ENCODE assay signal across 26 cellular contexts in genomic region chr2:120430957-120431356, GRCh38.
"Had no signal": no experiment of that assay in that cellular context is flagged by ENCODE, and none has a peak within 500 bp of the region (broad histone marks: within the 10 kb centered on the region; RNA-seq: fewer than 3 reads in every experiment).

No MANE protein-coding gene starts in this region.

- FAIRE-seq: colon had no signal

- H3K4me2 ChIP-seq: neural progenitor cell, smooth muscle cell had no signal

- H3K9me3 Mint-ChIP-seq: mesothelial cell of epicardium; naive thymus-derived CD4-positive, alpha-beta T cell; neural progenitor cell; stimulated activated memory B cell treated with anti-CD40 and anti-IgM and Interleukin-4, amounts not matched to agents 10 μg/mL and 1 μg/mL and 100 μg/mL, for 72 hours; stimulated activated naive CD8-positive, alpha-beta T cell treated with anti-CD3 and anti-CD28 coated beads, Interleukin-15, Interleukin-2, amounts not matched to agents 100 ng/mL and 50 ng/mL, for 24 hours had no signal

- DNase-seq: effector CD4-positive, alpha-beta T cell; foreskin fibroblast; gastrocnemius medialis; left cardiac atrium; mesenchymal stem cell; naive thymus-derived CD4-positive, alpha-beta T cell; stimulated activated CD4-positive, alpha-beta T cell treated with anti-CD3 and anti-CD28 coated beads, Interleukin-2, amount 100 ng/mL, for 24 hours; stimulated activated CD4-positive, alpha-beta T cell treated with anti-CD3 and anti-CD28 coated beads, Interleukin-4, amount 100 ng/mL, for 24 hours had no signal

- H3K36me3 Mint-ChIP-seq: mesothelial cell of epicardium; naive thymus-derived CD4-positive, alpha-beta T cell; neural progenitor cell; stimulated activated memory B cell treated with anti-CD40 and anti-IgM and Interleukin-4, amounts not matched to agents 10 μg/mL and 1 μg/mL and 100 μg/mL, for 72 hours had no signal

- H3K4me3 ChIP-seq: dorsolateral prefrontal cortex, gastrocnemius medialis, left lung, neural progenitor cell, right lobe of liver, smooth muscle cell, thoracic aorta, tibial nerve, upper lobe of left lung, vagina had no signal

- H3K4me1 ChIP-seq: gastrocnemius medialis, left lung, parathyroid adenoma, right lobe of liver, tibial nerve, upper lobe of left lung had no signal

- H3K9ac ChIP-seq: neural progenitor cell, parathyroid adenoma had no signal

- H2AFZ ChIP-seq: neural progenitor cell, parathyroid adenoma had no signal

- ATAC-seq: esophagus mucosa; gastrocnemius medialis; left cardiac atrium; left lung; naive thymus-derived CD4-positive, alpha-beta T cell; right lobe of liver; stimulated activated memory B cell treated with anti-CD40 and anti-IgM and Interleukin-4, amounts not matched to agents 10 μg/mL and 1 μg/mL and 100 μg/mL, for 72 hours had no signal

- H3K9me3 ChIP-seq: gastrocnemius medialis, left lung, right lobe of liver, thoracic aorta, tibial nerve, upper lobe of left lung, vagina had no signal

- H3K4me3 Mint-ChIP-seq: mesothelial cell of epicardium; naive thymus-derived CD4-positive, alpha-beta T cell; nephron; neural progenitor cell; stimulated activated memory B cell treated with anti-CD40 and anti-IgM and Interleukin-4, amounts not matched to agents 10 μg/mL and 1 μg/mL and 100 μg/mL, for 72 hours; stimulated activated naive CD8-positive, alpha-beta T cell treated with anti-CD3 and anti-CD28 coated beads, Interleukin-15, Interleukin-2, amounts not matched to agents 100 ng/mL and 50 ng/mL, for 24 hours had no signal

- H3K4me1 Mint-ChIP-seq: mesothelial cell of epicardium; naive thymus-derived CD4-positive, alpha-beta T cell; nephron; stimulated activated memory B cell treated with anti-CD40 and anti-IgM and Interleukin-4, amounts not matched to agents 10 μg/mL and 1 μg/mL and 100 μg/mL, for 72 hours had no signal

- H3K27me3 ChIP-seq: left lung, right lobe of liver, upper lobe of left lung, vagina had no signal

- H3K27ac Mint-ChIP-seq: mesothelial cell of epicardium; naive thymus-derived CD4-positive, alpha-beta T cell; nephron; neural progenitor cell; progenitor cell of endocrine pancreas; stimulated activated memory B cell treated with anti-CD40 and anti-IgM and Interleukin-4, amounts not matched to agents 10 μg/mL and 1 μg/mL and 100 μg/mL, for 72 hours; stimulated activated naive CD8-positive, alpha-beta T cell treated with anti-CD3 and anti-CD28 coated beads, Interleukin-15, Interleukin-2, amounts not matched to agents 100 ng/mL and 50 ng/mL, for 24 hours had no signal

- H3K27me3 Mint-ChIP-seq: stimulated activated naive CD8-positive, alpha-beta T cell treated with anti-CD3 and anti-CD28 coated beads, Interleukin-15, Interleukin-2, amounts not matched to agents 100 ng/mL and 50 ng/mL, for 24 hours had no signal

- H3K27ac ChIP-seq: dorsolateral prefrontal cortex, epithelial cell of prostate, gastrocnemius medialis, left lung, neural progenitor cell, parathyroid adenoma, right lobe of liver, thoracic aorta, tibial nerve, upper lobe of left lung, vagina had no signal

- H3K36me3 ChIP-seq: gastrocnemius medialis, left lung, neural progenitor cell, right lobe of liver, thoracic aorta, tibial nerve, upper lobe of left lung, vagina had no signal

- H3K79me2 ChIP-seq: parathyroid adenoma had no signal
